In the genomic region with DNA sequence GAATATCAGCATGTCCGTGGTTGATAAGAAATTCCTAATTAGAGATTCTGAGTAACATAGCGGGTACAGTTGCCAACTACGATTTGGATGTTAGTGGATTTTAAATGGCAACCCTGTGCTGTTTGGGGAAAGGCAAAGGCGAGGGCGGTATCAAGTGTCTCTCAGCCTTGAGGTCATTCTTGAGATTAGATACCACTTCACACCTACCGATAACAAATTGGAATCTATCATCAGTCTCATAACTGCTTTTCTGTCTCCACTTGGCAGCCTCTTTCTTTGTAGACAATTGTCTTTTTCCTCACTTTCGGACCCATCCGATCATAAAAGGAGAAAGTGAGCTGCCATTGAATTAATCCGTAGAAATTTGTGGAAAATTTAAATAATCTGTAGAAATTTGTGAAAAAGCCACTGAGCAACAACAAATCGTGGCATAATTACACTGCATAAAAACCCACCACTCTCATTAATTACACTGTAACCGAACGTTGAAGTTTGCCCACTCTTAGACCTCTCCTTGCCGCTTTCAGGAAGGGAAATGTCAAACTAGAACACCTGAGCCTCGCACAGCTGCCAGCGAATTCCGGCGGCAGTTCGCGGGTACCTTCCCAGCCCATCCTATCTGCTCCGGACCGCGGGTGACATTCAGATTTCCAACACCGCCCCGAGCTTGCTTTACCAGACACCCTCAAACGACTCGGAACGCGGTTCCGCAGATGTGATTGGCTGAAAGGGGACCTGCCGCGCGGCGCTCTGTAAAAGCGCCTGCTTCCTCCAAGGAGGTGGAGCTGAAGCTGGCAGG, we compare ENCODE assay signal across 8 cellular contexts. TPM values are rescaled to one million over a fixed set of nuclear protein-coding genes. Genes with fewer than 3 reads are reported as not detected.
DNase-seq lines count a peak whose midpoint lies in the region; ATAC-seq lines count a peak whose summit lies in the region.

No MANE protein-coding gene starts in this region.

- H3K9me3 ChIP-seq in HUES64 (ENCODE audit: insufficient read depth, low read depth, low read length) (no peaks in the 10 kb centered on the region), SJCRH30 (replicated peaks) (no peaks in the 10 kb centered on the region), right cardiac atrium (ENCODE audit: control insufficient read depth, low read length) (no peaks in the 10 kb centered on the region)

- peak; percentile 84 to 91 for DNase-seq in SJCRH30
- DNase-seq in amygdala (lab: John Stamatoyannopoulos, UW) = peak in 31 of 56 donors; percentile 32 to 84 (median 64)
- DNase-seq in right cardiac atrium = peak; percentile 84 to 91 (median 89)
- DNase-seq in posterior vena cava (ENCODE audit: low spot score) = peak; percentile 87

- no peaks in the 10 kb centered on the region for H3K27me3 ChIP-seq in ACC112 (ENCODE audit: insufficient read depth, low read length)
- H3K27me3 ChIP-seq in HUES64 (ENCODE audit: insufficient read depth, low read length) = peaks cover 28% of the 10 kb centered on the region
- no peaks in the 10 kb centered on the region for H3K27me3 ChIP-seq in SJCRH30
- H3K27me3 ChIP-seq in right cardiac atrium (ENCODE audit: control insufficient read depth, insufficient read depth) = no peaks in the 10 kb centered on the region

- H2AFZ ChIP-seq in ACC112 (ENCODE audit: low read length, unreplicated experiment) = peak overlapping the region; percentile 69

- peak overlapping the region; percentile 69 for H3K9ac ChIP-seq in HUES64 (ENCODE audit: low read depth, low read length)

- intact Hi-C loops in right cardiac atrium (cut with DNase I) (no loop called here), posterior vena cava (cut with DNase I) (no loop called here)

- H3K36me3 ChIP-seq in ACC112 (ENCODE audit: insufficient read depth, low read length) = peaks cover 16% of the 10 kb centered on the region
- peaks cover 22% of the 10 kb centered on the region; the same call in 1 of the 2 replicates for H3K36me3 ChIP-seq in HUES64 (ENCODE audit: insufficient read depth, low read length)
- peaks cover 16% of the 10 kb centered on the region for H3K36me3 ChIP-seq in SJCRH30

- 16% methylated on average over 34 of the region's 34 CpGs for WGBS in HUES64
- WGBS in right cardiac atrium = 7% methylated on average over 34 of the region's 34 CpGs

- peaks cover 83% of the 10 kb centered on the region for H3K79me2 ChIP-seq in ACC112 (ENCODE audit: control insufficient read depth, insufficient read depth, low read length, unreplicated experiment)

- H3K27ac ChIP-seq in ACC112 (ENCODE audit: low read depth, low read length) = peak overlapping the region; percentile 89
- peak overlapping the region; percentile 75 for H3K27ac ChIP-seq in HUES64 (ENCODE audit: low read depth, low read length)
- peak overlapping the region; percentile 84 for H3K27ac ChIP-seq in SJCRH30
- peak overlapping the region; percentile 78 for H3K27ac ChIP-seq in right cardiac atrium (ENCODE audit: low read length)

- H3K4me1 ChIP-seq in ACC112 (ENCODE audit: control insufficient read depth, insufficient read depth, low read length, unreplicated experiment) (peaks cover 15% of the 10 kb centered on the region), HUES64 (ENCODE audit: insufficient read depth, low read length) (peaks cover 29% of the 10 kb centered on the region), SJCRH30 (no peaks in the 10 kb centered on the region; the same call in 1 of the 2 replicates), right cardiac atrium (ENCODE audit: control insufficient read depth, insufficient read depth, low read length) (peaks cover 2% of the 10 kb centered on the region)

- ATAC-seq in GM18909 (IDR thresholded peaks at IDR 0.05; ENCODE audit: poor library complexity, unreplicated experiment) (peak; percentile 23), right cardiac atrium (peak; percentile 72 to 79), HG02610 (IDR thresholded peaks at IDR 0.05; ENCODE audit: unreplicated experiment) (no peak)

- H3K4me3 ChIP-seq in ACC112 (ENCODE audit: low read depth, low read length) (peak overlapping the region; percentile 85), HUES64 (ENCODE audit: low read length) (peak overlapping the region; percentile 86), SJCRH30 (peak overlapping the region; percentile 92), right cardiac atrium (ENCODE audit: low read length) (peak overlapping the region; percentile 44)

RNA-seq across cellular contexts. Expression of gene RGMB, which starts 0.8 kb away (rescaled TPM):
- 31.0 TPM for polyA plus RNA-seq in HUES64 (2013, experiment 1 of 2)
- polyA plus RNA-seq in HUES64 (2013, experiment 2 of 2) = 36.9 TPM
- 41.2 and 46.9 TPM in 2 replicates for total RNA-seq in SJCRH30 (2014; rRNA removed; shearing (Covaris generic))
- total RNA-seq in right cardiac atrium = 10 to 100 TPM; 15.6 to 17.7 (median 16.7) TPM
- 6.5 TPM for polyA plus RNA-seq in right cardiac atrium
- total RNA-seq in posterior vena cava = 10 to 100 TPM; 10.9 to 12.9 TPM
